ENCODE assay signal across 34 cellular contexts in genomic region chr17:14594690-14595089, GRCh38.
"Had no signal": no experiment of that assay in that cellular context is flagged by ENCODE, and none has a peak within 500 bp of the region (broad histone marks: within the 10 kb centered on the region; RNA-seq: fewer than 3 reads in every experiment).

No MANE protein-coding gene starts in this region.

- H3K4me3 ChIP-seq: cardiac muscle cell, MG63, Peyer's patch had no signal

- H3K9me3 Mint-ChIP-seq: activated B cell treated with CpG ODN at 0.5 μM for 24 hours; activated CD4-positive, alpha-beta memory T cell treated with anti-CD3 and anti-CD28 coated beads, Interleukin-2, amount 10 ng/mL, durations not matched to agents 7 days and 5 days; activated naive CD4-positive, alpha-beta T cell treated with anti-CD3 and anti-CD28 coated beads, Interleukin-2, amount 10 ng/mL, durations not matched to agents 7 days and 5 days; activated naive CD8-positive, alpha-beta T cell treated with anti-CD3 and anti-CD28 coated beads, Interleukin-2, amount 50 U/mL, for 24 hours had no signal

- DNase-seq: activated B cell treated with CpG ODN at 0.5 μM for 24 hours; activated CD4-positive, alpha-beta memory T cell treated with anti-CD3 and anti-CD28 coated beads, Interleukin-2, amount 10 ng/mL, durations not matched to agents 7 days and 5 days; activated CD4-positive, alpha-beta T cell treated with anti-CD3 and anti-CD28 coated beads for 1 hour; activated CD4-positive, alpha-beta T cell treated with anti-CD3 and anti-CD28 coated beads for 48 hours; activated CD8-positive, alpha-beta memory T cell treated with anti-CD3 and anti-CD28 coated beads for 24 hours; activated CD8-positive, alpha-beta memory T cell treated with anti-CD3 and anti-CD28 coated beads, Interleukin-2, amount 10 ng/mL, durations not matched to agents 7 days and 5 days; activated CD8-positive, alpha-beta memory T cell treated with anti-CD3 and anti-CD28 coated beads, Interleukin-2, amount 50 U/mL, for 48 hours; activated effector memory CD4-positive, alpha-beta T cell treated with Interleukin-2 at 50 U/mL for 16 hours; activated naive CD4-positive, alpha-beta T cell treated with anti-CD3 and anti-CD28 coated beads, Interleukin-2, amount 10 ng/mL, durations not matched to agents 7 days and 5 days; activated naive CD8-positive, alpha-beta T cell treated with anti-CD3 and anti-CD28 coated beads, Interleukin-2, amount 50 U/mL, for 24 hours; activated T-cell treated with anti-CD3 and anti-CD28 coated beads, Interleukin-2, amount 50 U/mL, for 48 hours; aorta; brain microvascular endothelial cell; Karpas-422; KBM-7; MG63; MV-4-11; NCI-H1092; NCI-H1436 treated with DMSO at 0.1 percent for 48 hours; NCI-H1694 treated with DMSO at 0.1 percent for 48 hours; NCI-H2029; NCI-H345; NCI-H524 treated with DMSO at 0.1 percent for 48 hours; Peyer's patch; RPMI8226; SW 1271; T-helper 1 cell; T-helper 2 cell; T-helper 9 cell had no signal

- H3K27me3 ChIP-seq: brain microvascular endothelial cell, cardiac muscle cell, MG63, Peyer's patch had no signal

- H3K36me3 ChIP-seq: brain microvascular endothelial cell, cardiac muscle cell, MG63, Peyer's patch had no signal

- H3K4me1 ChIP-seq: Peyer's patch had no signal

- H3K4me3 Mint-ChIP-seq: activated B cell treated with CpG ODN at 0.5 μM for 24 hours; activated CD4-positive, alpha-beta memory T cell treated with anti-CD3 and anti-CD28 coated beads, Interleukin-2, amount 10 ng/mL, durations not matched to agents 7 days and 5 days; activated CD8-positive, alpha-beta memory T cell treated with anti-CD3 and anti-CD28 coated beads, Interleukin-2, amount 10 ng/mL, durations not matched to agents 7 days and 5 days; activated naive CD4-positive, alpha-beta T cell treated with anti-CD3 and anti-CD28 coated beads, Interleukin-2, amount 10 ng/mL, durations not matched to agents 7 days and 5 days; activated naive CD8-positive, alpha-beta T cell; activated naive CD8-positive, alpha-beta T cell treated with anti-CD3 and anti-CD28 coated beads, Interleukin-2, amount 50 U/mL, for 24 hours; IgD-negative memory B cell had no signal

- ATAC-seq: activated CD8-positive, alpha-beta memory T cell treated with anti-CD3 and anti-CD28 coated beads, Interleukin-2, amount 10 ng/mL, durations not matched to agents 7 days and 5 days; activated naive CD8-positive, alpha-beta T cell treated with anti-CD3 and anti-CD28 coated beads, Interleukin-2, amount 50 U/mL, for 24 hours; Right ventricle myocardium inferior had no signal

- H3K36me3 Mint-ChIP-seq: activated CD8-positive, alpha-beta memory T cell treated with anti-CD3 and anti-CD28 coated beads, Interleukin-2, amount 10 ng/mL, durations not matched to agents 7 days and 5 days; activated naive CD4-positive, alpha-beta T cell treated with anti-CD3 and anti-CD28 coated beads, Interleukin-2, amount 10 ng/mL, durations not matched to agents 7 days and 5 days; IgD-negative memory B cell had no signal

- H3K9me3 ChIP-seq: MG63, Peyer's patch had no signal

- H3K4me1 Mint-ChIP-seq: activated B cell treated with CpG ODN at 0.5 μM for 24 hours; activated CD4-positive, alpha-beta memory T cell treated with anti-CD3 and anti-CD28 coated beads, Interleukin-2, amount 10 ng/mL, durations not matched to agents 7 days and 5 days; activated CD8-positive, alpha-beta memory T cell treated with anti-CD3 and anti-CD28 coated beads, Interleukin-2, amount 10 ng/mL, durations not matched to agents 7 days and 5 days; activated naive CD4-positive, alpha-beta T cell treated with anti-CD3 and anti-CD28 coated beads, Interleukin-2, amount 10 ng/mL, durations not matched to agents 7 days and 5 days; IgD-negative memory B cell had no signal

- H3K27ac ChIP-seq: brain microvascular endothelial cell, cardiac muscle cell, Peyer's patch, VCaP had no signal

- H3K27ac Mint-ChIP-seq: activated B cell treated with CpG ODN at 0.5 μM for 24 hours; activated CD4-positive, alpha-beta memory T cell treated with anti-CD3 and anti-CD28 coated beads, Interleukin-2, amount 10 ng/mL, durations not matched to agents 7 days and 5 days; activated CD8-positive, alpha-beta memory T cell treated with anti-CD3 and anti-CD28 coated beads, Interleukin-2, amount 10 ng/mL, durations not matched to agents 7 days and 5 days; activated naive CD4-positive, alpha-beta T cell treated with anti-CD3 and anti-CD28 coated beads, Interleukin-2, amount 10 ng/mL, durations not matched to agents 7 days and 5 days; activated naive CD8-positive, alpha-beta T cell; activated naive CD8-positive, alpha-beta T cell treated with anti-CD3 and anti-CD28 coated beads, Interleukin-2, amount 50 U/mL, for 24 hours; IgD-negative memory B cell had no signal
